In genomic region chr19:2819540-2820111, GRCh38 we compare ENCODE assay signal across 8 cellular contexts. TPM values are rescaled to one million over a fixed set of nuclear protein-coding genes. Genes with fewer than 3 reads are reported as not detected.
DNase-seq lines count a peak whose midpoint lies in the region; ATAC-seq and TF ChIP-seq lines count a peak whose summit lies in the region.

ZNF554 (plus strand) TSS chr19:2819868; CDS start chr19:2820072, 204 bp downstream.

- H3K36me3 ChIP-seq in SU-DHL-6 (ENCODE audit: low read length), result no peaks in the 10 kb centered on the region
- H3K36me3 ChIP-seq in adipocyte (ENCODE audit: control insufficient read depth, insufficient read depth, low read length, severe bottlenecking), result no peaks in the 10 kb centered on the region
- H3K36me3 ChIP-seq in heart right ventricle, result peaks cover 0 to 16% (median 6%) of the 10 kb centered on the region in 9 donors

- H3K27me3 Mint-ChIP-seq in type B pancreatic cell, result no peaks in the 10 kb centered on the region

- peak within 1 kb of the TSS; percentile 86 for H3K4me2 ChIP-seq in SU-DHL-6 (ENCODE audit: low read depth, low read length, poor library complexity, severe bottlenecking)

- no peaks in the 10 kb centered on the region for H3K79me2 ChIP-seq in SU-DHL-6 (ENCODE audit: insufficient read depth, low read length)

- no peaks in the 10 kb centered on the region for H3F3A ChIP-seq in SU-DHL-6 (ENCODE audit: insufficient read depth)

- H3K4me3 ChIP-seq in SU-DHL-6 (ENCODE audit: insufficient read depth, low read length, poor library complexity, severe bottlenecking), result peak within 1 kb of the TSS; percentile 60
- peak within 1 kb of the TSS; percentile 93 for H3K4me3 ChIP-seq in adipocyte (ENCODE audit: low read length)
- H3K4me3 ChIP-seq in heart right ventricle, result peak within 1 kb of the TSS; percentile 72 to 87 (median 82)

- 0% methylated on average over 48 to 64 of the region's 64 CpGs for WGBS in heart right ventricle, 2 donors

- H3K27ac ChIP-seq in SU-DHL-6 (ENCODE audit: low read depth, low read length), result no peak within 1 kb of the TSS
- H3K27ac ChIP-seq in heart right ventricle, result peak within 1 kb of the TSS in 9 of 10 donors; percentile 32 to 83 (median 70)

- peak within 1 kb of the TSS; percentile 41 for H2AFZ ChIP-seq in SU-DHL-6 (ENCODE audit: low read depth, low read length, severe bottlenecking)

- H3K9me2 ChIP-seq in SU-DHL-6 (replicated peaks; ENCODE audit: insufficient read depth, low read length), result no peaks in the 10 kb centered on the region

- H3K9me3 ChIP-seq in SU-DHL-6 (ENCODE audit: insufficient read depth, low read length) (no peaks in the 10 kb centered on the region), adipocyte (ENCODE audit: control insufficient read depth, low read length) (no peaks in the 10 kb centered on the region), heart right ventricle (no peaks in the 10 kb centered on the region)

- no peaks in the 10 kb centered on the region for H3K4me1 Mint-ChIP-seq in type B pancreatic cell (ENCODE audit: unreplicated experiment)

- H3K9ac ChIP-seq in SU-DHL-6 (ENCODE audit: low read length), result peak within 1 kb of the TSS; percentile 68
- peak within 1 kb of the TSS; percentile 90 for H3K9ac ChIP-seq in adipocyte (ENCODE audit: low read length)

- peak; percentile 88 for ATAC-seq in HG02763 (IDR thresholded peaks at IDR 0.05; ENCODE audit: unreplicated experiment)
- ATAC-seq in heart right ventricle, result peak; percentile 94 to 99 (median 97)

- no peaks in the 10 kb centered on the region for H3K9me3 Mint-ChIP-seq in type B pancreatic cell

- peak; percentile 97 for TF ChIP-seq CTCF in GM12873 (IDR thresholded peaks at IDR 0.05; ENCODE audit: insufficient read depth, low read depth, low read length, missing control alignments)
- TF ChIP-seq CTCF in SU-DHL-6 (IDR thresholded peaks at IDR 0.05; ENCODE audit: insufficient read depth, low read length, poor library complexity, severe bottlenecking), result peak; percentile 69
- TF ChIP-seq CTCF in heart right ventricle (IDR thresholded peaks at IDR 0.05), result peak; percentile 88 to 100 (median 98)
- TF ChIP-seq CTCF in type B pancreatic cell (conservative IDR thresholded peaks at IDR 0.05), result peak; percentile 91

- peaks cover 3% of the 10 kb centered on the region for H3K4me1 ChIP-seq in adipocyte (ENCODE audit: control insufficient read depth, insufficient read depth, low read length)
- H3K4me1 ChIP-seq in heart right ventricle, result peaks cover 0 to 19% (median 8%) of the 10 kb centered on the region in 9 donors

- H3K27me3 ChIP-seq in SU-DHL-6 (ENCODE audit: low read length), result no peaks in the 10 kb centered on the region
- no peaks in the 10 kb centered on the region for H3K27me3 ChIP-seq in adipocyte (replicated peaks; ENCODE audit: control insufficient read depth, insufficient read depth, low read length)
- H3K27me3 ChIP-seq in heart right ventricle, result no peaks in the 10 kb centered on the region

- peak within 1 kb of the TSS; percentile 39 for H3K27ac Mint-ChIP-seq in type B pancreatic cell

- DNase-seq in NCI-H1417 (lab: John Stamatoyannopoulos, UW) (peak; percentile 96 to 99 (median 98)), adipocyte (ENCODE audit: low read depth) (peak; percentile 98), heart right ventricle (peak; percentile 96 to 99), pons (ENCODE audit: low spot score) (peak; percentile 92), type B pancreatic cell (ENCODE audit: extremely low spot score, unreplicated experiment) (peak; percentile 99)

- peak within 1 kb of the TSS; percentile 93 for H3K4me3 Mint-ChIP-seq in type B pancreatic cell

- no peaks in the 10 kb centered on the region for H4K20me1 ChIP-seq in SU-DHL-6 (ENCODE audit: low read depth, low read length)

- H3K36me3 Mint-ChIP-seq in type B pancreatic cell, result peaks cover 4% of the 10 kb centered on the region

- intact Hi-C loops in heart right ventricle (cut with DNase I), result no loop called here

RNA-seq across cellular contexts. Expression of gene ZNF554, which starts in this region (rescaled TPM):
- total RNA-seq in heart right ventricle (1 to 10 TPM; 3.1 to 5.6 (median 4.7) TPM), type B pancreatic cell (ENCODE audit: low replicate concordance) (8.1 and 9.4 TPM in 2 replicates)
- polyA plus RNA-seq in heart right ventricle, result 1 to 10 TPM in 1 of 2 donors, under 1 TPM in 1; 0.94 to 6.7 TPM
